Comparison of ENCODE assay signal across 1 cellular context in genomic region chr1:234909851-234910250, GRCh38.
TF ChIP-seq lines count a peak whose summit lies in the region.

No MANE protein-coding gene starts in this region.

TF ChIP-seq in K562, 482 proteins besides CTCF, POLR2A, EP300 and RAD21 (continued from another document):
- TF ChIP-seq TCF15 (CRISPR knock-in tag; IDR thresholded peaks at IDR 0.05) (no peak), ADNP (tag; IDR thresholded peaks at IDR 0.05) (no peak), AFF1 (IDR thresholded peaks at IDR 0.05; ENCODE audit: low read depth in 1 of 2, partially characterized antibody in 2 of 2) (no peak)
